20 cellular contexts compared by ENCODE assay signal in genomic region chr12:45522227-45522626, GRCh38.
"Had no signal": no experiment of that assay in that cellular context is flagged by ENCODE, and none has a peak within 500 bp of the region (broad histone marks: within the 10 kb centered on the region; RNA-seq: fewer than 3 reads in every experiment).

No MANE protein-coding gene starts in this region.

- DNase-seq: effector CD4-positive, alpha-beta T cell; gastrocnemius medialis; heart right ventricle; hypothalamus; kidney glomerular epithelial cell; naive thymus-derived CD8-positive, alpha-beta T cell; occipital lobe; right lobe of liver; stimulated activated CD4-positive, alpha-beta T cell treated with anti-CD3 and anti-CD28 coated beads, Interleukin-4, amount 100 ng/mL, for 1 hour; stimulated activated CD8-positive, alpha-beta memory T cell treated with anti-CD3 and anti-CD28 coated beads, Interleukin-4, amount 100 ng/mL, for 48 hours; stimulated activated naive CD8-positive, alpha-beta T cell treated with anti-CD3 and anti-CD28 coated beads, Interleukin-15, Interleukin-2, amounts not matched to agents 100 U/mL and 50 U/mL, for 24 hours; thyroid gland had no signal

- H3K9ac ChIP-seq: parathyroid adenoma had no signal

- H3K36me3 ChIP-seq: gastrocnemius medialis, heart right ventricle, prostate gland, right lobe of liver, suprapubic skin, thyroid gland had no signal

- H3K27me3 ChIP-seq: gastrocnemius medialis, heart right ventricle, right lobe of liver, suprapubic skin, thyroid gland had no signal

- H2AFZ ChIP-seq: parathyroid adenoma had no signal

- H3K27ac ChIP-seq: gastrocnemius medialis, heart right ventricle, parathyroid adenoma, prostate gland, right lobe of liver, suprapubic skin, thyroid gland had no signal

- FAIRE-seq: colon, islet of Langerhans, urothelium cell line had no signal

- H3K9me3 ChIP-seq: gastrocnemius medialis, prostate gland, right lobe of liver, suprapubic skin, thyroid gland had no signal

- ATAC-seq: esophagus mucosa; gastrocnemius medialis; heart right ventricle; naive thymus-derived CD8-positive, alpha-beta T cell; right lobe of liver; stimulated activated effector memory CD8-positive, alpha-beta T cell treated with anti-CD3 and anti-CD28 coated beads, Interleukin-12 subunit alpha, Interleukin-12 subunit beta, amount 100 ng/mL, for 72 hours; stimulated activated naive CD8-positive, alpha-beta T cell treated with anti-CD3 and anti-CD28 coated beads, Interleukin-15, Interleukin-2, amounts not matched to agents 100 U/mL and 50 U/mL, for 24 hours had no signal

- H3K4me3 ChIP-seq: gastrocnemius medialis, heart right ventricle, prostate gland, right lobe of liver, suprapubic skin, thyroid gland had no signal

- H3K4me1 ChIP-seq: gastrocnemius medialis, heart right ventricle, parathyroid adenoma, prostate gland, right lobe of liver, suprapubic skin, thyroid gland had no signal

- H3K79me2 ChIP-seq: parathyroid adenoma had no signal
